ENCODE assay signal across 8 cellular contexts in genomic region chr19:57560049-57560491, GRCh38. TPM values are rescaled to one million over a fixed set of nuclear protein-coding genes. Genes with fewer than 3 reads are reported as not detected.
DNase-seq lines count a peak whose midpoint lies in the region; ATAC-seq lines count a peak whose summit lies in the region.

No MANE protein-coding gene starts in this region.

- H3K4me1 ChIP-seq in BLaER1 (peaks cover 20% of the 10 kb centered on the region), skeletal muscle tissue (ENCODE audit: control insufficient read depth in 3 of 3, insufficient read depth in 3 of 3, low read length in 3 of 3) (peaks cover 21 to 34% (median 23%) of the 10 kb centered on the region in 3 donors)

- peaks cover 32% of the 10 kb centered on the region for H3K36me3 Mint-ChIP-seq in activated T-helper 2 cell treated with anti-CD3 and anti-CD28 coated beads, Interferon-gamma antibody, Interleukin-2, Interleukin-4, amounts not matched to agents 10 μg/mL and 5 μg/mL and 100 μg/mL, durations not matched to agents 14 hours and 24 hours and 36 hours (ENCODE audit: low read depth)

- intact Hi-C loops in activated T-helper 2 cell treated with anti-CD3 and anti-CD28 coated beads, Interferon-gamma antibody, Interleukin-2, Interleukin-4, amounts not matched to agents 10 μg/mL and 5 μg/mL and 100 μg/mL, durations not matched to agents 14 hours and 24 hours and 36 hours (cut with micrococcal nuclease), result no loop called here
- intact Hi-C loops in left ventricle myocardium superior (cut with micrococcal nuclease), result no loop called here

- H3K27me3 ChIP-seq in BLaER1, result no peaks in the 10 kb centered on the region
- no peaks in the 10 kb centered on the region for H3K27me3 ChIP-seq in skeletal muscle tissue (ENCODE audit: control insufficient read depth in 3 of 3, insufficient read depth in 3 of 3, low read length in 3 of 3)

- H3K4me1 Mint-ChIP-seq in activated T-helper 2 cell treated with anti-CD3 and anti-CD28 coated beads, Interferon-gamma antibody, Interleukin-2, Interleukin-4, amounts not matched to agents 10 μg/mL and 5 μg/mL and 100 μg/mL, durations not matched to agents 14 hours and 24 hours and 36 hours (ENCODE audit: low read depth), result peaks cover 18% of the 10 kb centered on the region

- H3K27ac ChIP-seq in BLaER1 (peak overlapping the region; percentile 15; the same call in 1 of the 2 replicates), skeletal muscle tissue (ENCODE audit: low read depth, low read length) (peak overlapping the region; percentile 53)

- H4K20me1 ChIP-seq in BLaER1, result peaks cover 21% of the 10 kb centered on the region; the same call in 1 of the 2 replicates

- H3K27ac Mint-ChIP-seq in activated T-helper 2 cell treated with anti-CD3 and anti-CD28 coated beads, Interferon-gamma antibody, Interleukin-2, Interleukin-4, amounts not matched to agents 10 μg/mL and 5 μg/mL and 100 μg/mL, durations not matched to agents 14 hours and 24 hours and 36 hours, result peak overlapping the region; percentile 76

- H3K4me3 Mint-ChIP-seq in activated T-helper 2 cell treated with anti-CD3 and anti-CD28 coated beads, Interferon-gamma antibody, Interleukin-2, Interleukin-4, amounts not matched to agents 10 μg/mL and 5 μg/mL and 100 μg/mL, durations not matched to agents 14 hours and 24 hours and 36 hours (ENCODE audit: low read depth), result peak overlapping the region; percentile 88

- no peaks in the 10 kb centered on the region for H3K27me3 Mint-ChIP-seq in activated T-helper 2 cell treated with anti-CD3 and anti-CD28 coated beads, Interferon-gamma antibody, Interleukin-2, Interleukin-4, amounts not matched to agents 10 μg/mL and 5 μg/mL and 100 μg/mL, durations not matched to agents 14 hours and 24 hours and 36 hours (ENCODE audit: low read depth)

- H3K9me3 ChIP-seq in BLaER1, result peaks cover 66% of the 10 kb centered on the region
- peaks cover 0 to 3% (median under 1%) of the 10 kb centered on the region in 3 donors for H3K9me3 ChIP-seq in skeletal muscle tissue (ENCODE audit: control insufficient read depth in 3 of 3, low read length in 3 of 3)

- DNase-seq in activated T-helper 2 cell treated with anti-CD3 and anti-CD28 coated beads, Interferon-gamma antibody, Interleukin-2, Interleukin-4, amounts not matched to agents 10 μg/mL and 5 μg/mL and 100 μg/mL, durations not matched to agents 14 hours and 24 hours and 36 hours (ENCODE audit: low spot score), result no peak
- DNase-seq in left ventricle myocardium superior, result peak; percentile 62
- DNase-seq in NCI-H1092 treated with DMSO at 0.1 percent for 48 hours (lab: John Stamatoyannopoulos, UW), result no peak
- no peak for DNase-seq in cerebellar nuclear complex (lab: John Stamatoyannopoulos, UW)
- no peak for DNase-seq in medulla oblongata (ENCODE audit: extremely low spot score)

- peak overlapping the region; percentile 89 for H3K4me2 ChIP-seq in BLaER1

- peak overlapping the region; percentile 99 for H3K4me3 ChIP-seq in BLaER1
- peak overlapping the region; percentile 94 to 98 (median 97) for H3K4me3 ChIP-seq in skeletal muscle tissue (ENCODE audit: low read length in 3 of 3)

- peaks cover 59% of the 10 kb centered on the region for H3K9me3 Mint-ChIP-seq in activated T-helper 2 cell treated with anti-CD3 and anti-CD28 coated beads, Interferon-gamma antibody, Interleukin-2, Interleukin-4, amounts not matched to agents 10 μg/mL and 5 μg/mL and 100 μg/mL, durations not matched to agents 14 hours and 24 hours and 36 hours

- ATAC-seq in HG02759 (IDR thresholded peaks at IDR 0.05; ENCODE audit: unreplicated experiment), result peak; percentile 11
- ATAC-seq in left ventricle myocardium superior, result peak; percentile 55

- H3K36me3 ChIP-seq in BLaER1 (peaks cover 29% of the 10 kb centered on the region), skeletal muscle tissue (ENCODE audit: control insufficient read depth in 3 of 3, insufficient read depth in 3 of 3, low read length in 3 of 3) (peaks cover 11 to 15% (median 14%) of the 10 kb centered on the region in 3 donors)

- peak overlapping the region; percentile 94 for H3K9ac ChIP-seq in BLaER1
- H3K9ac ChIP-seq in skeletal muscle tissue (ENCODE audit: low read depth in 1 of 3, low read length in 3 of 3), result peak overlapping the region; percentile 86 to 93 (median 89)

RNA-seq across cellular contexts. Expression of gene ZNF550, which starts 0.4 kb away (rescaled TPM):
- total RNA-seq in activated T-helper 2 cell treated with anti-CD3 and anti-CD28 coated beads, Interferon-gamma antibody, Interleukin-2, Interleukin-4, amounts not matched to agents 10 μg/mL and 5 μg/mL and 100 μg/mL, durations not matched to agents 14 hours and 24 hours and 36 hours, result 6.9 and 7.7 TPM in 2 replicates
- total RNA-seq in left ventricle myocardium superior (8.4 TPM), skeletal muscle tissue (6.3 TPM)

RNA-seq across cellular contexts. Expression of gene ZNF416, which starts 18.6 kb away (rescaled TPM):
- total RNA-seq in activated T-helper 2 cell treated with anti-CD3 and anti-CD28 coated beads, Interferon-gamma antibody, Interleukin-2, Interleukin-4, amounts not matched to agents 10 μg/mL and 5 μg/mL and 100 μg/mL, durations not matched to agents 14 hours and 24 hours and 36 hours, result 2.9 and 3.5 TPM in 2 replicates
- 4.8 TPM for total RNA-seq in left ventricle myocardium superior
- total RNA-seq in skeletal muscle tissue, result 7.8 TPM

RNA-seq across cellular contexts. Expression of gene ZIK1, which starts 23.9 kb away (rescaled TPM):
- total RNA-seq in activated T-helper 2 cell treated with anti-CD3 and anti-CD28 coated beads, Interferon-gamma antibody, Interleukin-2, Interleukin-4, amounts not matched to agents 10 μg/mL and 5 μg/mL and 100 μg/mL, durations not matched to agents 14 hours and 24 hours and 36 hours, result 2.4 and 2.8 TPM in 2 replicates
- total RNA-seq in left ventricle myocardium superior, result 4.1 TPM
- total RNA-seq in skeletal muscle tissue, result 10.4 TPM

RNA-seq across cellular contexts. Expression of gene ZNF549, which starts 32.9 kb away (rescaled TPM):
- 3.5 and 4.1 TPM in 2 replicates for total RNA-seq in activated T-helper 2 cell treated with anti-CD3 and anti-CD28 coated beads, Interferon-gamma antibody, Interleukin-2, Interleukin-4, amounts not matched to agents 10 μg/mL and 5 μg/mL and 100 μg/mL, durations not matched to agents 14 hours and 24 hours and 36 hours
- 4.1 TPM for total RNA-seq in left ventricle myocardium superior
- total RNA-seq in skeletal muscle tissue, result 8.9 TPM

RNA-seq across cellular contexts. Expression of gene ZNF530, which starts 39.6 kb away (rescaled TPM):
- 4.1 and 5.2 TPM in 2 replicates for total RNA-seq in activated T-helper 2 cell treated with anti-CD3 and anti-CD28 coated beads, Interferon-gamma antibody, Interleukin-2, Interleukin-4, amounts not matched to agents 10 μg/mL and 5 μg/mL and 100 μg/mL, durations not matched to agents 14 hours and 24 hours and 36 hours
- total RNA-seq in left ventricle myocardium superior, result 3.9 TPM
- 6.8 TPM for total RNA-seq in skeletal muscle tissue
